8 cellular contexts compared by ENCODE assay signal in the genomic region with DNA sequence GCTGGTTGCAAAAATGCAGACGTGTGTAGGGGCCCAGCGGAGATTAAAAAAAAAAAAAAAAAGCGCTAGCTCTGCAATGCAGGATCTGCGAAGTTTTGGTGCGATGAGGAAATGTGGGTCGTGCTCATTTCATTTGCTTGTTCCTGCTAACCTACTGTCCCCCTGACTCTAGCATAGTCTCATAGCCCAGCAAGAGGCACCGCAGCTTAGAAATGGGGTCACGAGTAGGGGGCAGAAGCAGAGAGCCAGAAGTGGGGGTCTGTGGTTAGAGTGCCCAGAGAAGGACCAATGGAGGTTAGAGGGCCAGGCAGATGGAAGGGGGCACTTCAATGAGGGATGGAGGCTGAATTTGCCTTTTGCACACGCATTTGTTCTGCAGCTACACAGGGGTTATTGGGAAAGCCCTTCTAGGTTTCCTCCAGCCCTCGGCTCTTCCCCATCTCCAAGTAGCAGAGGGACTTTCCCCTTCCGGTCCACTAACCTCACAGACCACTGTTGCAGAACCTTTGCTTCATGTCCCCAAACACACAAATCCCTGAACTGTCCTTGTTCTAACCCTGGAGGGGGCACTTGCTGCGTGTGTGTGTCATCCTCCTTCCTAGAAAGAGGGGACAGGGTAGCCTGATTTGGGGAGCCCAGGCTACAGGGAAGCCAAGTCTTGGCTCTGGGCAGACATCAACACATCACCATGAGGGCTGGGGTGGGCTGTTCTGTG. TPM values are rescaled to one million over a fixed set of nuclear protein-coding genes. Genes with fewer than 3 reads are reported as not detected.
DNase-seq lines count a peak whose midpoint lies in the region; ATAC-seq and TF ChIP-seq lines count a peak whose summit lies in the region.

No MANE protein-coding gene starts in this region.

- H3K27me3 ChIP-seq in esophagus squamous epithelium (no peaks in the 10 kb centered on the region), psoas muscle (ENCODE audit: insufficient read depth in 3 of 3, low read length in 2 of 3) (no peaks in the 10 kb centered on the region)

- no peaks in the 10 kb centered on the region for H3K36me3 ChIP-seq in ES-I3 (ENCODE audit: insufficient read depth, low read length)
- no peaks in the 10 kb centered on the region for H3K36me3 ChIP-seq in SK-N-MC (ENCODE audit: insufficient read depth, low read length)
- no peaks in the 10 kb centered on the region for H3K36me3 ChIP-seq in esophagus squamous epithelium
- no peaks in the 10 kb centered on the region for H3K36me3 ChIP-seq in psoas muscle (ENCODE audit: insufficient read depth in 1 of 2, low read depth in 1 of 2)

- no peak for TF ChIP-seq POLR2A in esophagus squamous epithelium (IDR thresholded peaks at IDR 0.05)

- peak in 1 of 4 donors; percentile 3 for ATAC-seq in psoas muscle
- no peak for ATAC-seq in activated CD4-positive, CD25-positive, alpha-beta regulatory T cell treated with anti-CD3 and anti-CD28 coated beads, Interleukin-2, amount 50 U/mL, for 24 hours

- peak overlapping the region; percentile 27; the same call in 1 of the 2 replicates for H3K9ac ChIP-seq in ES-I3 (ENCODE audit: low read depth, low read length)
- peak overlapping the region; percentile 38 for H3K9ac ChIP-seq in SK-N-MC (ENCODE audit: insufficient read length)

- H3K4me1 ChIP-seq in ES-I3 (ENCODE audit: insufficient read depth, low read length): peaks cover 61% of the 10 kb centered on the region
- peaks cover 85 to 100% (median 98%) of the 10 kb centered on the region in 3 donors for H3K4me1 ChIP-seq in esophagus squamous epithelium
- H3K4me1 ChIP-seq in psoas muscle: peaks cover 94% of the 10 kb centered on the region

- H3K9me3 ChIP-seq in ES-I3 (ENCODE audit: control insufficient read depth, insufficient read depth, low read length) (no peaks in the 10 kb centered on the region), SK-N-MC (ENCODE audit: low read depth, low read length) (no peaks in the 10 kb centered on the region), esophagus squamous epithelium (no peaks in the 10 kb centered on the region), psoas muscle (no peaks in the 10 kb centered on the region)

- 42 to 50% methylated on average over 11 to 12 of the region's 12 CpGs for WGBS in esophagus squamous epithelium, 2 donors
- 4 to 14% (median 6%) methylated on average over 12 of the region's 12 CpGs for WGBS in psoas muscle, 3 donors

- H3K4me3 ChIP-seq in SK-N-MC (peak overlapping the region; percentile 56), esophagus squamous epithelium (peak overlapping the region in 2 of 4 donors; percentile 15 to 32), psoas muscle (peak overlapping the region; percentile 40)

- no peak for DNase-seq in SK-N-MC (ENCODE audit: low read depth, low spot score)
- DNase-seq in esophagus squamous epithelium (lab: John Stamatoyannopoulos, UW): no peak
- DNase-seq in psoas muscle: no peak
- DNase-seq in LoVo (ENCODE audit: low spot score): no peak
- DNase-seq in stimulated activated CD4-positive, alpha-beta T cell treated with anti-CD3 and anti-CD28 coated beads, Interleukin-2, amount 100 ng/mL, for 48 hours: no peak
- no peak for DNase-seq in HPDE6-E6E7 (ENCODE audit: extremely low spot score)

- TF ChIP-seq CTCF in esophagus squamous epithelium (IDR thresholded peaks at IDR 0.05) (no peak), psoas muscle (IDR thresholded peaks at IDR 0.05) (no peak)

- intact Hi-C loops in esophagus squamous epithelium (cut with DNase I): no loop called here
- intact Hi-C loops in psoas muscle (cut with DNase I): no loop called here

- H3K27ac ChIP-seq in SK-N-MC: peak overlapping the region; percentile 97
- H3K27ac ChIP-seq in esophagus squamous epithelium: peak overlapping the region; percentile 86 to 100 (median 98)
- peak overlapping the region; percentile 99 for H3K27ac ChIP-seq in psoas muscle

RNA-seq across cellular contexts. Expression of gene NR1D1, which starts 7.0 kb away (rescaled TPM):
- total RNA-seq in esophagus squamous epithelium: 10 to 100 TPM in 1 of 4 donors, 1 to 10 TPM in 3; 3.8 to 16.4 (median 5.4) TPM
- total RNA-seq in psoas muscle: 10 to 100 TPM; 29.4 to 88.7 (median 51.0) TPM
- polyA plus RNA-seq in psoas muscle: 10 to 100 TPM; 21.4 to 41.6 (median 24.4) TPM

RNA-seq across cellular contexts. Expression of gene MSL1, which starts 14.3 kb away (rescaled TPM):
- total RNA-seq in esophagus squamous epithelium (10 to 100 TPM; 41.5 to 59.9 (median 51.5) TPM), psoas muscle (10 to 100 TPM; 63.3 to 75.6 (median 69.0) TPM)
- 10 to 100 TPM; 48.6 to 84.7 (median 56.4) TPM for polyA plus RNA-seq in psoas muscle

RNA-seq across cellular contexts. Expression of gene CASC3, which starts 32.9 kb away (rescaled TPM):
- total RNA-seq in esophagus squamous epithelium (10 to 100 TPM; 23.7 to 62.6 (median 27.8) TPM), psoas muscle (10 to 100 TPM; 43.9 to 76.7 (median 57.1) TPM)
- 10 to 100 TPM; 34.5 to 53.6 (median 38.6) TPM for polyA plus RNA-seq in psoas muscle

RNA-seq across cellular contexts. Expression of gene THRA, which starts 44.7 kb away (rescaled TPM):
- total RNA-seq in esophagus squamous epithelium: 10 to 100 TPM in 2 of 4 donors, 1 to 10 TPM in 2; 4.2 to 27.1 (median 13.4) TPM
- 10 to 100 TPM; 39.5 to 55.1 (median 42.9) TPM for total RNA-seq in psoas muscle
- 10 to 100 TPM in 2 of 3 donors, 1 to 10 TPM in 1; 9.5 to 60.0 (median 29.0) TPM for polyA plus RNA-seq in psoas muscle

RNA-seq across cellular contexts. Expression of gene MED24, which starts 53.2 kb away (rescaled TPM):
- total RNA-seq in esophagus squamous epithelium (10 to 100 TPM; 44.2 to 56.1 (median 49.0) TPM), psoas muscle (100 to 1,000 TPM in 2 of 4 donors, 10 to 100 TPM in 2; 56.3 to 120 (median 87.9) TPM)
- 100 to 1,000 TPM in 1 of 3 donors, 10 to 100 TPM in 2; 51.1 to 115 (median 55.9) TPM for polyA plus RNA-seq in psoas muscle
